Comparison of ENCODE assay signal across 1 cellular context in the genomic region with DNA sequence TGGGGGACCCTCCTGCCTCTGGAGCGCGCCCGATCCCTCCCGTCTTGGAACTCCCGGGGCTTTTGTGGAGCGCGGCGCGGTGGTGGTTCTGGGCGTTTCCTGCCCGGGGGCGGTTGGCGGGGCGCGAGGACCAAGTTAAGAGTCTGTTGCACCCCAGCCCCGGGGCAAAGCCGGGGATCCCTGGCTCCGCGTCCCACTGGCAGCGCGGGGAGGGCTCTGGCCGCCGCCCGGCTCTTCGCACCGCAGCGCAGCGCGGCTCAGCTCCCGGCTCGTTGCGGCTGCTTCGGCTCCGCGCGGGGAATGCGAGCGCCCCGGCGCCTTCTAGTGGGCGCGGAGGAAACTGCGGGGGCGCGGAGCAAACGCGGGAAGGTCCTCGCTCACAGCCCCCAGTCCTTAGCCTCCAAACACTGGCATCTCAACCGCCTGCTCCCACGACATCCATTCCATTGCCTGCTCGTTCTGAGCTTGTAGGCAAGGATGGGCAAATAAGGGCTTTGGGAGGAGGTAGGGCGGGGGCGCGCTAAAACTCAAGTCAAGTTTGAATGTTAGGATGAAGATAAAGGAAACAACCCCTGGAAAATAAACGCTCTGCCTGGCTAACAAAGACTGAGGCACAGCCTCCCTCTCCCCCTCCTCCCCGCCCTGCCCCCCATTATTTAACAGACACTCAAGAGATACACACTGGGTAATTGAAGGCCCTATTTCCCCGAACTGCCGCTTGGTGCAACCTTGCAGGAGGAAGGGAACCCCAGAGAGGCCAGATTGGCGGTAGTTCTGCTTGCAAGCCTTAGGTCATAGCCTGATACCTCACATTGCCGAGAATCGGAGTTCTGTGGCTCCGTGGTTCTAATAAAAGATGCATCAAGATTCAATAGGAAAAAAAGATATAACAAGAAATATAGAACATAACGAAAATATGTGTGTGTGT.
TF ChIP-seq lines count a peak whose summit lies in the region.

B4GALNT1 (minus strand) TSS at position 304 of the 928 bp plus-strand sequence. CDS start 1,069 bp downstream, outside the sequence.

TF ChIP-seq in liver, 16 proteins besides CTCF, POLR2A, EP300 and RAD21 (continued from another document):
- TF ChIP-seq ZBTB33 (IDR thresholded peaks at IDR 0.05) (no peak), FOXA1 (IDR thresholded peaks at IDR 0.05) (no peak), GABPA (IDR thresholded peaks at IDR 0.05 in 1 of 2, conservative IDR thresholded peaks at IDR 0.05 in 1 of 2) (no peak), RXRA (IDR thresholded peaks at IDR 0.05) (no peak), MAX (IDR thresholded peaks at IDR 0.05) (no peak), EGR1 (IDR thresholded peaks at IDR 0.05; ENCODE audit: low read depth in 2 of 2) (no peak), JUND (IDR thresholded peaks at IDR 0.05) (no peak), FOXA2 (IDR thresholded peaks at IDR 0.05) (no peak), HNF4A (conservative IDR thresholded peaks at IDR 0.05) (no peak), TAF1 (conservative IDR thresholded peaks at IDR 0.05) (no peak), YY1 (IDR thresholded peaks at IDR 0.05) (no peak), SP1 (IDR thresholded peaks at IDR 0.05) (no peak), HNF4G (IDR thresholded peaks at IDR 0.05) (no peak)
- TF ChIP-seq, protein P1, sequence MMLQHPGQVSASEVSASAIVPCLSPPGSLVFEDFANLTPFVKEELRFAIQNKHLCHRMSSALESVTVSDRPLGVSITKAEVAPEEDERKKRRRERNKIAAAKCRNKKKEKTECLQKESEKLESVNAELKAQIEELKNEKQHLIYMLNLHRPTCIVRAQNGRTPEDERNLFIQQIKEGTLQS (IDR thresholded peaks at IDR 0.05): no peak
